15 cellular contexts compared by ENCODE assay signal in the genomic region with DNA sequence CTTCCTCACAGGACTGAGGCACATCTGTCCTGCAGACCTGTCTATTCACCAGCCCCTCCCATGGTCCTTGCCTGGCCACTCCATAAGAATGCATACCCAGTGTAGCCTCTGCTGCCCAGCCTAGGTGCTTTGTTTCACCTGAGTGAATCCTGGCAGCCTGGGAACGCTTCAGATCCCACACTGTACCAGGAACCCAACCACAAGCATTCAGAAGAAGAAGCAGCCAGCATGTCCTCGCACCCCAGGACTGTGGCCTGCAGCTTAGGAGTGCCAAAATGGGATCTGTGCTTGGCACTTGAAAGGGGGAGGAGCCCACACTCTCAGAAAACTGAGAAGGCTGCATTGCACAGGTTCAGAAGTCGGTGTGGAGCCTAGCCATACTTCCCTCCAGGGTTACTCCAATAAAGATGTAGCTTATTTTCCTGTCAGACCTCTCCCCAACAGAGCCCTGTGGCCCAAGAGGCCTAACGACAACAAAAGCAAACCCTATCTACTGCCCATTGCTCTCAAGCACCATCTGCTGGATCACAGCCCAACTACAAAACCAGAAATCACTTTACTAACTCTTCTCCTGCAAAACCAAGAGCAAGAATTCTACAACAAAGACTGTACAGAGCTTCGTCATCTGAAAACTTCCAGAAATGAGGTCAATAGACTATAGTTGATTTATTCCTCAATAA.
DNase-seq lines count a peak whose midpoint lies in the region; ATAC-seq and TF ChIP-seq lines count a peak whose summit lies in the region.
"Had no signal": no experiment of that assay in that cellular context is flagged by ENCODE, and none has a peak within 500 bp of the region (broad histone marks: within the 10 kb centered on the region; RNA-seq: fewer than 3 reads in every experiment).

No MANE protein-coding gene starts in this region.

- H3K4ac ChIP-seq in trophoblast cell (ENCODE audit: low read depth, low read length), result no peak overlapping the region

- H3K27ac ChIP-seq in trophoblast cell (ENCODE audit: low read depth, low read length), result no peak overlapping the region
- H3K27ac ChIP-seq: skin epidermis, stomach had no signal

- no peak overlapping the region for H2BK12ac ChIP-seq in trophoblast cell (ENCODE audit: low read length)

- no peak overlapping the region for H4K91ac ChIP-seq in trophoblast cell (ENCODE audit: low read depth, low read length)

- ATAC-seq in GM21528 (IDR thresholded peaks at IDR 0.05; ENCODE audit: low FRiP score, unreplicated experiment) (no peak), GM18858 (IDR thresholded peaks at IDR 0.05; ENCODE audit: unreplicated experiment) (no peak), HG02571 (IDR thresholded peaks at IDR 0.05; ENCODE audit: unreplicated experiment) (no peak), GM18909 (IDR thresholded peaks at IDR 0.05; ENCODE audit: poor library complexity, unreplicated experiment) (no peak)

- no peak overlapping the region for H3K4me2 ChIP-seq in trophoblast cell (ENCODE audit: low read length)

- no peaks in the 10 kb centered on the region for H3K27me3 ChIP-seq in H7 (ENCODE audit: control insufficient read depth, insufficient read depth, low read length)
- no peaks in the 10 kb centered on the region for H3K27me3 ChIP-seq in trophoblast cell (ENCODE audit: insufficient read depth, low read length)
- H3K27me3 ChIP-seq: stomach had no signal

- no peak overlapping the region for H2BK5ac ChIP-seq in trophoblast cell (ENCODE audit: low read depth, low read length, poor library complexity)

- no peak overlapping the region for H2BK120ac ChIP-seq in trophoblast cell (ENCODE audit: insufficient read depth, low read length, poor library complexity)

- H3K36me3 ChIP-seq in H7 (replicated peaks; ENCODE audit: control insufficient read depth, insufficient read depth, low read length) (no peaks in the 10 kb centered on the region), trophoblast cell (ENCODE audit: control insufficient read depth in 1 of 2, insufficient read depth in 2 of 2, low read length in 2 of 2) (no peaks in the 10 kb centered on the region)
- H3K36me3 ChIP-seq: stomach had no signal

- H3K14ac ChIP-seq in trophoblast cell (ENCODE audit: low read length), result no peak overlapping the region

- DNase-seq in H7 (peak; percentile 5), NB4 (ENCODE audit: low read depth) (peak; percentile 13), astrocyte of the hippocampus (ENCODE audit: low read depth, low spot score) (peak; percentile 1), trophoblast cell (peak in 1 of 2 donors; percentile 38)
- DNase-seq: activated CD4-positive, alpha-beta memory T cell treated with anti-CD3 and anti-CD28 coated beads for 36 hours; CD4-positive, CD25-positive, alpha-beta regulatory T cell; NCI-H2171 treated with DMSO at 0.1 percent for 48 hours; occipital lobe; stomach; T-helper 9 cell had no signal

- no peaks in the 10 kb centered on the region for H3K4me1 ChIP-seq in trophoblast cell (ENCODE audit: control insufficient read depth in 1 of 2, insufficient read depth in 2 of 2, low read length in 2 of 2)
- H3K4me1 ChIP-seq: stomach had no signal

- H3K23ac ChIP-seq in trophoblast cell (ENCODE audit: low read length), result no peak overlapping the region

- peak; percentile 35 for TF ChIP-seq CTCF in NB4 (IDR thresholded peaks at IDR 0.05; ENCODE audit: low read depth, low read length)

- no peak overlapping the region for H3K9ac ChIP-seq in trophoblast cell (ENCODE audit: low read length)

- no peak overlapping the region for H2AFZ ChIP-seq in trophoblast cell (ENCODE audit: insufficient read depth, low read length, poor library complexity)

- WGBS in trophoblast cell (ENCODE audit: extremely low coverage, insufficient coverage, insufficient read length), result no CpG with 5 or more reads among the region's 5 CpGs

- no peaks in the 10 kb centered on the region for H3K79me2 ChIP-seq in trophoblast cell (ENCODE audit: control insufficient read depth, insufficient read depth, low read length, poor library complexity)

- no peak overlapping the region for H2AK5ac ChIP-seq in trophoblast cell (ENCODE audit: low read length)

- TF ChIP-seq POLR2A in NB4 (IDR thresholded peaks at IDR 0.05; ENCODE audit: extremely low read depth, insufficient read length), result no peak

- H3K18ac ChIP-seq in trophoblast cell (ENCODE audit: low read length), result no peak overlapping the region

- H4K12ac ChIP-seq in trophoblast cell (ENCODE audit: low read depth, low read length), result peak overlapping the region; percentile 19

- H3K4me3 ChIP-seq in H7 (ENCODE audit: insufficient read depth, low read depth, low read length), result no peak overlapping the region
- no peak overlapping the region for H3K4me3 ChIP-seq in NB4 (ENCODE audit: low read depth, low read length)
- H3K4me3 ChIP-seq in trophoblast cell (ENCODE audit: low read depth, low read length), result no peak overlapping the region
- H3K4me3 ChIP-seq: skin epidermis, stomach had no signal

- no peaks in the 10 kb centered on the region for H3K9me3 ChIP-seq in trophoblast cell (ENCODE audit: insufficient read depth, low read depth, low read length)
- H3K9me3 ChIP-seq: stomach had no signal

- H4K8ac ChIP-seq in trophoblast cell (ENCODE audit: low read depth, low read length), result no peak overlapping the region

- H3K79me1 ChIP-seq in trophoblast cell (ENCODE audit: low read length), result no peaks in the 10 kb centered on the region
